19 cellular contexts compared by ENCODE assay signal in genomic region chr1:6986281-6986680, GRCh38.
DNase-seq lines count a peak whose midpoint lies in the region; ATAC-seq and TF ChIP-seq lines count a peak whose summit lies in the region.
"Had no signal": no experiment of that assay in that cellular context is flagged by ENCODE, and none has a peak within 500 bp of the region (broad histone marks: within the 10 kb centered on the region; RNA-seq: fewer than 3 reads in every experiment).

No MANE protein-coding gene starts in this region.

- in situ Hi-C loops in GM13976 (cut with MboI; ENCODE audit: low sequenced_read_pairs, unreplicated experiment): no loop called here

- H3K79me2 ChIP-seq in DOHH2 (ENCODE audit: control insufficient read depth, low read length) (no peaks in the 10 kb centered on the region), Karpas-422 (ENCODE audit: low read length) (no peaks in the 10 kb centered on the region), neural cell (replicated peaks; ENCODE audit: insufficient read depth, low read length) (no peaks in the 10 kb centered on the region)

- POLR2A ChIA-PET in activated CD4-positive, alpha-beta T cell treated with anti-CD3 and anti-CD28 coated beads for 36 hours (lab: Charles Lee): no interaction called here

- no peaks in the 10 kb centered on the region for H3K9me2 ChIP-seq in DOHH2 (replicated peaks; ENCODE audit: control insufficient read depth, low read length)
- H3K9me2 ChIP-seq in Karpas-422 (replicated peaks; ENCODE audit: insufficient read depth, low read length): no peaks in the 10 kb centered on the region
- no peaks in the 10 kb centered on the region for H3K9me2 ChIP-seq in neural cell (ENCODE audit: insufficient read depth, low read length)

- intact Hi-C loops in activated CD4-positive, alpha-beta T cell treated with anti-CD3 and anti-CD28 coated beads for 36 hours (cut with DNase I, micrococcal nuclease): no loop called here

- H3K27ac Mint-ChIP-seq in activated CD4-positive, alpha-beta T cell treated with anti-CD3 and anti-CD28 coated beads for 36 hours: no peak overlapping the region
- H3K27ac Mint-ChIP-seq: B cell; CD4-positive, alpha-beta T cell; CD8-positive, alpha-beta T cell had no signal

- no peaks in the 10 kb centered on the region for H3K36me3 ChIP-seq in DOHH2 (ENCODE audit: control insufficient read depth, low read length)
- no peaks in the 10 kb centered on the region for H3K36me3 ChIP-seq in Karpas-422 (ENCODE audit: insufficient read depth, low read length)
- H3K36me3 ChIP-seq in neural cell (ENCODE audit: insufficient read depth, low read length): no peaks in the 10 kb centered on the region
- H3K36me3 ChIP-seq: BLaER1 treated with 17β-estradiol and CSF1 and Interleukin-3, amounts not matched to agents 10 nM and 100 nM had no signal

- H3K27ac ChIP-seq in DOHH2 (ENCODE audit: low read depth, low read length): no peak overlapping the region
- peak overlapping the region; percentile 95 for H3K27ac ChIP-seq in Karpas-422 (ENCODE audit: low read length)
- peak overlapping the region; percentile 26 for H3K27ac ChIP-seq in neural cell (ENCODE audit: low read length)
- H3K27ac ChIP-seq: 22Rv1; A549; BLaER1 treated with 17β-estradiol and CSF1 and Interleukin-3, amounts not matched to agents 10 nM and 100 nM; C4-2B had no signal

- H2AFZ ChIP-seq in Karpas-422 (ENCODE audit: low read length) (no peak overlapping the region), neural cell (ENCODE audit: low read depth, low read length) (no peak overlapping the region)

- no peak for TF ChIP-seq EP300 in neural cell (conservative IDR thresholded peaks at IDR 0.05; ENCODE audit: poor library complexity, severe bottlenecking)

- peaks cover 19% of the 10 kb centered on the region for H3K4me1 ChIP-seq in DOHH2 (ENCODE audit: control insufficient read depth, low read length)
- H3K4me1 ChIP-seq in Karpas-422 (ENCODE audit: low read length): peaks cover 29% of the 10 kb centered on the region
- H3K4me1 ChIP-seq: BLaER1 treated with 17β-estradiol and CSF1 and Interleukin-3, amounts not matched to agents 10 nM and 100 nM; Caco-2 had no signal

- no peak for ATAC-seq in HG03159 (IDR thresholded peaks at IDR 0.05; ENCODE audit: unreplicated experiment)
- no peak for ATAC-seq in activated CD4-positive, alpha-beta T cell treated with anti-CD3 and anti-CD28 coated beads for 36 hours
- ATAC-seq: A549; CD8-positive, alpha-beta T cell; GM12878 had no signal

- no peak overlapping the region for H3K4me3 ChIP-seq in DOHH2 (ENCODE audit: low read length)
- peak overlapping the region; percentile 63 for H3K4me3 ChIP-seq in Karpas-422 (ENCODE audit: low read length)
- H3K4me3 ChIP-seq in neural cell (ENCODE audit: low read length): no peak overlapping the region
- H3K4me3 ChIP-seq: A549; BLaER1 treated with 17β-estradiol and CSF1 and Interleukin-3, amounts not matched to agents 10 nM and 100 nM; GM12878 had no signal

- no peaks in the 10 kb centered on the region for H3K36me3 Mint-ChIP-seq in activated CD4-positive, alpha-beta T cell treated with anti-CD3 and anti-CD28 coated beads for 36 hours (ENCODE audit: low read depth)
- H3K36me3 Mint-ChIP-seq: CD8-positive, alpha-beta T cell had no signal

- no peak for TF ChIP-seq CTCF in DOHH2 (IDR thresholded peaks at IDR 0.05; ENCODE audit: low read depth, low read length, poor library complexity, severe bottlenecking)
- no peak for TF ChIP-seq CTCF in neural cell (IDR thresholded peaks at IDR 0.05; ENCODE audit: poor library complexity, severe bottlenecking)
- no peak for TF ChIP-seq CTCF in GM13976 (IDR thresholded peaks at IDR 0.05; ENCODE audit: borderline replicate concordance, control extremely low read depth, extremely low read depth, insufficient read depth, missing control alignments)

- H3K9me3 ChIP-seq in DOHH2 (ENCODE audit: control insufficient read depth, insufficient read depth, low read length) (no peaks in the 10 kb centered on the region; the same call in 1 of the 2 replicates), Karpas-422 (ENCODE audit: low read length) (no peaks in the 10 kb centered on the region), neural cell (ENCODE audit: low read length) (no peaks in the 10 kb centered on the region)
- H3K9me3 ChIP-seq: A549, Caco-2 had no signal

- peaks cover 8% of the 10 kb centered on the region for H3K27me3 ChIP-seq in DOHH2 (ENCODE audit: control insufficient read depth, low read length)
- 0 out of 2 replicates have a peak, but pooled peaks cover 4% of the 10 kb centered on the region for H3K27me3 ChIP-seq in Karpas-422 (ENCODE audit: low read length)
- H3K27me3 ChIP-seq in neural cell (ENCODE audit: insufficient read depth, low read depth, low read length): no peaks in the 10 kb centered on the region
- H3K27me3 ChIP-seq: BLaER1 treated with 17β-estradiol and CSF1 and Interleukin-3, amounts not matched to agents 10 nM and 100 nM had no signal

- TF ChIP-seq RAD21 in neural cell (conservative IDR thresholded peaks at IDR 0.05): no peak

- H3K9ac ChIP-seq in Karpas-422 (ENCODE audit: low read length): peak overlapping the region; percentile 64
- H3K9ac ChIP-seq in neural cell (ENCODE audit: low read length): no peak overlapping the region
- H3K9ac ChIP-seq: BLaER1 treated with 17β-estradiol and CSF1 and Interleukin-3, amounts not matched to agents 10 nM and 100 nM had no signal

- H3K4me3 Mint-ChIP-seq in activated CD4-positive, alpha-beta T cell treated with anti-CD3 and anti-CD28 coated beads for 36 hours: no peak overlapping the region
- H3K4me3 Mint-ChIP-seq: B cell; CD4-positive, alpha-beta T cell; CD8-positive, alpha-beta T cell had no signal

- DNase-seq in Karpas-422 (no peak), GM13976 (ENCODE audit: low spot score) (no peak)
- no peak for DNase-seq in activated CD4-positive, alpha-beta T cell treated with anti-CD3 and anti-CD28 coated beads for 36 hours
- DNase-seq: AML-193; Caco-2; Calu3; CD8-positive, alpha-beta T cell; EL; GDM1 had no signal

- CTCF ChIA-PET in activated CD4-positive, alpha-beta T cell treated with anti-CD3 and anti-CD28 coated beads for 36 hours (lab: Charles Lee): no interaction called here

- H3K4me2 ChIP-seq in DOHH2 (ENCODE audit: low read length) (peak overlapping the region; percentile 38; the same call in 1 of the 2 replicates), Karpas-422 (ENCODE audit: low read depth, low read length, poor library complexity, severe bottlenecking) (peak overlapping the region; percentile 84), neural cell (ENCODE audit: low read length) (no peak overlapping the region)
- H3K4me2 ChIP-seq: A549; BLaER1 treated with 17β-estradiol and CSF1 and Interleukin-3, amounts not matched to agents 10 nM and 100 nM had no signal

- H3K27me3 Mint-ChIP-seq in activated CD4-positive, alpha-beta T cell treated with anti-CD3 and anti-CD28 coated beads for 36 hours: peaks cover 11% of the 10 kb centered on the region
- H3K27me3 Mint-ChIP-seq: CD4-positive, alpha-beta T cell had no signal

- no peaks in the 10 kb centered on the region for H3K4me1 Mint-ChIP-seq in activated CD4-positive, alpha-beta T cell treated with anti-CD3 and anti-CD28 coated beads for 36 hours
- H3K4me1 Mint-ChIP-seq: B cell had no signal

- H3K9me3 Mint-ChIP-seq in activated CD4-positive, alpha-beta T cell treated with anti-CD3 and anti-CD28 coated beads for 36 hours (ENCODE audit: low read depth): peaks cover 2% of the 10 kb centered on the region

- no peaks in the 10 kb centered on the region for H3F3A ChIP-seq in DOHH2 (ENCODE audit: control insufficient read depth, insufficient read depth)
- no peaks in the 10 kb centered on the region for H3F3A ChIP-seq in neural cell (ENCODE audit: insufficient read depth, low read length, poor library complexity, severe bottlenecking)

- no peaks in the 10 kb centered on the region for H4K20me1 ChIP-seq in DOHH2 (ENCODE audit: control insufficient read depth, insufficient read depth, low read depth, low read length)
- no peaks in the 10 kb centered on the region for H4K20me1 ChIP-seq in Karpas-422 (ENCODE audit: insufficient read depth, low read depth, low read length)
- H4K20me1 ChIP-seq in neural cell (ENCODE audit: insufficient read depth): no peaks in the 10 kb centered on the region
- H4K20me1 ChIP-seq: BLaER1 treated with 17β-estradiol and CSF1 and Interleukin-3, amounts not matched to agents 10 nM and 100 nM had no signal

TF ChIP-seq in neural cell, 6 proteins besides CTCF, POLR2A, EP300 and RAD21:
- TF ChIP-seq MXI1 (conservative IDR thresholded peaks at IDR 0.05; ENCODE audit: poor library complexity, severe bottlenecking) (no peak), REST (IDR thresholded peaks at IDR 0.05; ENCODE audit: borderline replicate concordance) (no peak), POLR2AphosphoS5 (IDR thresholded peaks at IDR 0.05) (no peak), SMC3 (conservative IDR thresholded peaks at IDR 0.05; ENCODE audit: poor library complexity) (no peak), TAF1 (IDR thresholded peaks at IDR 0.05; ENCODE audit: low read depth) (no peak), EZH2 (IDR thresholded peaks at IDR 0.05; ENCODE audit: borderline replicate concordance, insufficient read depth, low read length, poor library complexity, severe bottlenecking) (no peak)
